Comparison of ENCODE assay signal across 1 cellular context in genomic region chr5:40784027-40784653, GRCh38.
TF ChIP-seq lines count a peak whose summit lies in the region.

No MANE protein-coding gene starts in this region.

TF ChIP-seq in HepG2, 621 proteins besides CTCF, POLR2A, EP300 and RAD21 (continued from another document):
- TF ChIP-seq KIAA2018 (CRISPR knock-in tag; IDR thresholded peaks at IDR 0.05; ENCODE audit: borderline replicate concordance) (no peak), TBX2 (CRISPR knock-in tag; IDR thresholded peaks at IDR 0.05; ENCODE audit: borderline replicate concordance) (no peak; the same call in 1 of the 2 replicates), ARID3A (IDR thresholded peaks at IDR 0.05; ENCODE audit: low read depth, low read length) (peak; percentile 89), ZNF784 (CRISPR knock-in tag; IDR thresholded peaks at IDR 0.05; ENCODE audit: borderline replicate concordance) (no peak), LBX2 (CRISPR knock-in tag; IDR thresholded peaks at IDR 0.05; ENCODE audit: borderline replicate concordance) (no peak), RNF2 (conservative IDR thresholded peaks at IDR 0.05; ENCODE audit: low read depth) (no peak), CEBPZ (IDR thresholded peaks at IDR 0.05; ENCODE audit: low read length) (no peak), ZGPAT (CRISPR knock-in tag; IDR thresholded peaks at IDR 0.05) (peak; percentile 55; the same call in 1 of the 2 replicates), PATZ1 (CRISPR knock-in tag; IDR thresholded peaks at IDR 0.05) (peak; percentile 41; the same call in 1 of the 2 replicates), ZBTB3 (CRISPR knock-in tag; IDR thresholded peaks at IDR 0.05; ENCODE audit: borderline replicate concordance, low read depth) (no peak), FOXP4 (CRISPR knock-in tag; IDR thresholded peaks at IDR 0.05) (peak; percentile 72), KLF16 (CRISPR knock-in tag; IDR thresholded peaks at IDR 0.05) (peak in 1 of 2 experiments; percentile 50; a peak in 1 of 4 replicates), DNMT1 (CRISPR knock-in tag; IDR thresholded peaks at IDR 0.05) (no peak), ZNF143 (CRISPR knock-in tag; IDR thresholded peaks at IDR 0.05) (no peak)
